14 cellular contexts compared by ENCODE assay signal in the genomic region with DNA sequence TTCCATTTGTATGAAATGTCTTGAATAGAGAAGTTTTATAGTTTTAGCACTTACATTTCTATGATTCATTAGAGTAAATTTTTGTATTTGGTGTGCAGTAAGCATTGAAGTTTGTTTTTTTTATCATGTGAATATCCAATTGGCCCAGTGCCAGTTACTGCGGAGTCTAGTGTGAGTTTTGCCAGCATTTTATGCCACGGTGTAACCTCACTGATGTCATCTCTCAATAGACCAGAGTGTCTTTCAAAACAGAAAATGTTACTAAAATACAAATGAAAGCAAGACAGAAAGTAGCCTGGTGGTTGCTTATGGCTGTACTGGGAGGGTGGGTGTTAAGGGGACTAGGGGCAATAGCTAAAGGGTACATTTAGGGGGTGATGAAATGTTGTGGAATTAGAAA.
DNase-seq lines count a peak whose midpoint lies in the region; ATAC-seq and TF ChIP-seq lines count a peak whose summit lies in the region.
"Had no signal": no experiment of that assay in that cellular context is flagged by ENCODE, and none has a peak within 500 bp of the region (broad histone marks: within the 10 kb centered on the region; RNA-seq: fewer than 3 reads in every experiment).

No MANE protein-coding gene starts in this region.

- no peak overlapping the region for H3K4ac ChIP-seq in mesenchymal stem cell (ENCODE audit: low read depth in 1 of 2, low read length in 2 of 2)

- H4K91ac ChIP-seq in mesenchymal stem cell (ENCODE audit: low read length), result no peak overlapping the region

- H3K4me3 Mint-ChIP-seq in WTC11, result no peak overlapping the region

- ATAC-seq in HG03135 (IDR thresholded peaks at IDR 0.05; ENCODE audit: unreplicated experiment) (peak; percentile 59), GM19463 (IDR thresholded peaks at IDR 0.05; ENCODE audit: unreplicated experiment) (no peak), HG02938 (IDR thresholded peaks at IDR 0.05; ENCODE audit: unreplicated experiment) (no peak), WTC11 (no peak)
- ATAC-seq: lower lobe of right lung had no signal

- H2BK120ac ChIP-seq in mesenchymal stem cell (ENCODE audit: low read depth, low read length), result no peak overlapping the region

- H3K36me3 ChIP-seq in mesenchymal stem cell (ENCODE audit: control insufficient read depth in 1 of 2, insufficient read depth in 2 of 2, low read depth in 1 of 2, low read length in 2 of 2), result peaks cover 10 to 20% of the 10 kb centered on the region in 2 experiments

- 76% methylated on average over 2 of the region's 2 CpGs for WGBS in mesenchymal stem cell

- no peaks in the 10 kb centered on the region for H3K79me1 ChIP-seq in mesenchymal stem cell (replicated peaks; ENCODE audit: low read length, poor library complexity, severe bottlenecking)

- no peak for TF ChIP-seq CTCF in WTC11 (IDR thresholded peaks at IDR 0.05)

- no peak overlapping the region for H2BK12ac ChIP-seq in mesenchymal stem cell (ENCODE audit: low read length in 2 of 2)

- POLR2A ChIA-PET in WTC11 (lab: Charles Lee), result no interaction called here

- no peaks in the 10 kb centered on the region for H3K9me3 ChIP-seq in mesenchymal stem cell (ENCODE audit: control insufficient read depth, low read length)
- H3K9me3 ChIP-seq: Peyer's patch had no signal

- peak overlapping the region in 1 of 2 experiments; percentile 41 for H3K4me3 ChIP-seq in mesenchymal stem cell (ENCODE audit: insufficient read depth in 1 of 2, low read depth in 1 of 2, low read length in 2 of 2)
- H3K4me3 ChIP-seq: lower lobe of right lung, Peyer's patch had no signal

- H3K27ac ChIP-seq in mesenchymal stem cell (ENCODE audit: low read length, poor library complexity, severe bottlenecking), result no peak overlapping the region
- H3K27ac ChIP-seq: epithelial cell of prostate, lower lobe of right lung had no signal

- H3K27me3 Mint-ChIP-seq in WTC11 (ENCODE audit: low read depth), result no peaks in the 10 kb centered on the region

- H3K9me3 Mint-ChIP-seq in WTC11, result peaks cover 21% of the 10 kb centered on the region

- H3K14ac ChIP-seq in mesenchymal stem cell (ENCODE audit: low read length in 2 of 2), result no peak overlapping the region

- H3K18ac ChIP-seq in mesenchymal stem cell (ENCODE audit: low read depth in 1 of 2, low read length in 2 of 2), result no peak overlapping the region

- CTCF ChIA-PET in WTC11 (lab: Charles Lee), result interaction anchor here (0.8 kb wide), 1 partner anchor 184 kb away, joined by 3 read pairs; no protein-coding TSS in a partner anchor

- no peak overlapping the region for H2BK15ac ChIP-seq in mesenchymal stem cell (ENCODE audit: low read depth, poor library complexity, severe bottlenecking)

- no peak overlapping the region for H2BK5ac ChIP-seq in mesenchymal stem cell (ENCODE audit: low read depth, low read length, poor library complexity, severe bottlenecking)

- H2AK5ac ChIP-seq in mesenchymal stem cell (ENCODE audit: low read length, severe bottlenecking), result no peak overlapping the region

- no peak overlapping the region for H4K8ac ChIP-seq in mesenchymal stem cell (ENCODE audit: low read length)

- H3K23ac ChIP-seq in mesenchymal stem cell (ENCODE audit: low read length in 2 of 2), result no peak overlapping the region

- no peak overlapping the region for H3K4me2 ChIP-seq in mesenchymal stem cell (ENCODE audit: low read length, poor library complexity, severe bottlenecking)

- H3K27me3 ChIP-seq in mesenchymal stem cell (ENCODE audit: control insufficient read depth in 1 of 2, insufficient read depth in 1 of 2, low read length in 2 of 2), result no peaks in the 10 kb centered on the region
- H3K27me3 ChIP-seq: Peyer's patch had no signal

- DNase-seq in ELR (ENCODE audit: low read depth) (peak; percentile 16), cerebellum (ENCODE audit: low spot score) (peak; percentile 35), mesenchymal stem cell (peak; percentile 10), middle frontal gyrus (ENCODE audit: extremely low spot score, low spot score) (no peak), WTC11 (ENCODE audit: low spot score) (no peak)
- DNase-seq: activated CD4-positive, alpha-beta T cell treated with anti-CD3 and anti-CD28 coated beads for 4 hours; activated naive CD4-positive, alpha-beta T cell treated with Interleukin-2 at 50 U/mL for 16 hours; lower lobe of right lung; Peyer's patch; stimulated activated CD8-positive, alpha-beta memory T cell treated with anti-CD3 and anti-CD28 coated beads, Interleukin-4, amount 100 ng/mL, for 48 hours had no signal

- peak overlapping the region; percentile 72 for H3K9ac ChIP-seq in mesenchymal stem cell (ENCODE audit: low read length)

- H3K27ac Mint-ChIP-seq in WTC11, result no peak overlapping the region

- no peak overlapping the region for H2AFZ ChIP-seq in mesenchymal stem cell (ENCODE audit: low read depth, low read length)

- peaks cover 20% of the 10 kb centered on the region for H3K36me3 Mint-ChIP-seq in WTC11

- peaks cover 4% of the 10 kb centered on the region for H3K4me1 ChIP-seq in mesenchymal stem cell (ENCODE audit: control insufficient read depth, insufficient read depth, low read depth, low read length)

- no peaks in the 10 kb centered on the region for H3K4me1 Mint-ChIP-seq in WTC11

TF ChIP-seq in WTC11, 78 proteins besides CTCF, POLR2A, EP300 and RAD21 (continues in another document):
- TF ChIP-seq JUN (CRISPR knock-in tag; IDR thresholded peaks at IDR 0.05) (no peak), SP1 (CRISPR knock-in tag; conservative IDR thresholded peaks at IDR 0.05) (no peak), FOXJ3 (CRISPR knock-in tag; IDR thresholded peaks at IDR 0.05; ENCODE audit: borderline replicate concordance) (no peak), ZNF219 (CRISPR knock-in tag; IDR thresholded peaks at IDR 0.05; ENCODE audit: borderline replicate concordance) (no peak)
- TF ChIP-seq, protein P1, sequence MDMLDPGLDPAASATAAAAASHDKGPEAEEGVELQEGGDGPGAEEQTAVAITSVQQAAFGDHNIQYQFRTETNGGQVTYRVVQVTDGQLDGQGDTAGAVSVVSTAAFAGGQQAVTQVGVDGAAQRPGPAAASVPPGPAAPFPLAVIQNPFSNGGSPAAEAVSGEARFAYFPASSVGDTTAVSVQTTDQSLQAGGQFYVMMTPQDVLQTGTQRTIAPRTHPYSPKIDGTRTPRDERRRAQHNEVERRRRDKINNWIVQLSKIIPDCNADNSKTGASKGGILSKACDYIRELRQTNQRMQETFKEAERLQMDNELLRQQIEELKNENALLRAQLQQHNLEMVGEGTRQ (CRISPR knock-in tag; IDR thresholded peaks at IDR 0.05), result no peak
- TF ChIP-seq, protein P2, sequence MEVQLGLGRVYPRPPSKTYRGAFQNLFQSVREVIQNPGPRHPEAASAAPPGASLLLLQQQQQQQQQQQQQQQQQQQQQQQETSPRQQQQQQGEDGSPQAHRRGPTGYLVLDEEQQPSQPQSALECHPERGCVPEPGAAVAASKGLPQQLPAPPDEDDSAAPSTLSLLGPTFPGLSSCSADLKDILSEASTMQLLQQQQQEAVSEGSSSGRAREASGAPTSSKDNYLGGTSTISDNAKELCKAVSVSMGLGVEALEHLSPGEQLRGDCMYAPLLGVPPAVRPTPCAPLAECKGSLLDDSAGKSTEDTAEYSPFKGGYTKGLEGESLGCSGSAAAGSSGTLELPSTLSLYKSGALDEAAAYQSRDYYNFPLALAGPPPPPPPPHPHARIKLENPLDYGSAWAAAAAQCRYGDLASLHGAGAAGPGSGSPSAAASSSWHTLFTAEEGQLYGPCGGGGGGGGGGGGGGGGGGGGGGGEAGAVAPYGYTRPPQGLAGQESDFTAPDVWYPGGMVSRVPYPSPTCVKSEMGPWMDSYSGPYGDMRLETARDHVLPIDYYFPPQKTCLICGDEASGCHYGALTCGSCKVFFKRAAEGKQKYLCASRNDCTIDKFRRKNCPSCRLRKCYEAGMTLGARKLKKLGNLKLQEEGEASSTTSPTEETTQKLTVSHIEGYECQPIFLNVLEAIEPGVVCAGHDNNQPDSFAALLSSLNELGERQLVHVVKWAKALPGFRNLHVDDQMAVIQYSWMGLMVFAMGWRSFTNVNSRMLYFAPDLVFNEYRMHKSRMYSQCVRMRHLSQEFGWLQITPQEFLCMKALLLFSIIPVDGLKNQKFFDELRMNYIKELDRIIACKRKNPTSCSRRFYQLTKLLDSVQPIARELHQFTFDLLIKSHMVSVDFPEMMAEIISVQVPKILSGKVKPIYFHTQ (CRISPR knock-in tag; IDR thresholded peaks at IDR 0.05), result no peak
- TF ChIP-seq, protein P3, sequence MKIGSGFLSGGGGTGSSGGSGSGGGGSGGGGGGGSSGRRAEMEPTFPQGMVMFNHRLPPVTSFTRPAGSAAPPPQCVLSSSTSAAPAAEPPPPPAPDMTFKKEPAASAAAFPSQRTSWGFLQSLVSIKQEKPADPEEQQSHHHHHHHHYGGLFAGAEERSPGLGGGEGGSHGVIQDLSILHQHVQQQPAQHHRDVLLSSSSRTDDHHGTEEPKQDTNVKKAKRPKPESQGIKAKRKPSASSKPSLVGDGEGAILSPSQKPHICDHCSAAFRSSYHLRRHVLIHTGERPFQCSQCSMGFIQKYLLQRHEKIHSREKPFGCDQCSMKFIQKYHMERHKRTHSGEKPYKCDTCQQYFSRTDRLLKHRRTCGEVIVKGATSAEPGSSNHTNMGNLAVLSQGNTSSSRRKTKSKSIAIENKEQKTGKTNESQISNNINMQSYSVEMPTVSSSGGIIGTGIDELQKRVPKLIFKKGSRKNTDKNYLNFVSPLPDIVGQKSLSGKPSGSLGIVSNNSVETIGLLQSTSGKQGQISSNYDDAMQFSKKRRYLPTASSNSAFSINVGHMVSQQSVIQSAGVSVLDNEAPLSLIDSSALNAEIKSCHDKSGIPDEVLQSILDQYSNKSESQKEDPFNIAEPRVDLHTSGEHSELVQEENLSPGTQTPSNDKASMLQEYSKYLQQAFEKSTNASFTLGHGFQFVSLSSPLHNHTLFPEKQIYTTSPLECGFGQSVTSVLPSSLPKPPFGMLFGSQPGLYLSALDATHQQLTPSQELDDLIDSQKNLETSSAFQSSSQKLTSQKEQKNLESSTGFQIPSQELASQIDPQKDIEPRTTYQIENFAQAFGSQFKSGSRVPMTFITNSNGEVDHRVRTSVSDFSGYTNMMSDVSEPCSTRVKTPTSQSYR (CRISPR knock-in tag; IDR thresholded peaks at IDR 0.05), result no peak

Comparison
In these comparisons a context has a peak if more than half of its experiments do, and no peak if none do; other contexts are left out.
1. DNase-seq: peak in ELR (single experiment), cerebellum (single experiment) and mesenchymal stem cell (single experiment); none in middle frontal gyrus (single experiment) and WTC11 (single experiment).